ENCODE assay signal across 22 cellular contexts in genomic region chr13:43558942-43559341, GRCh38.
"Had no signal": no experiment of that assay in that cellular context is flagged by ENCODE, and none has a peak within 500 bp of the region (broad histone marks: within the 10 kb centered on the region; RNA-seq: fewer than 3 reads in every experiment).

No MANE protein-coding gene starts in this region.

- H3K4me1 Mint-ChIP-seq: activated CD4-positive, alpha-beta memory T cell treated with anti-CD3 and anti-CD28 coated beads, Interleukin-2, amount 10 ng/mL, durations not matched to agents 7 days and 5 days; activated CD4-positive, alpha-beta T cell treated with anti-CD3 and anti-CD28 coated beads, Interleukin-2, amount 10 ng/mL, durations not matched to agents 24 days and 14 days; activated CD8-positive, alpha-beta memory T cell treated with anti-CD3 and anti-CD28 coated beads, Interleukin-2, amount 10 ng/mL, durations not matched to agents 7 days and 5 days; activated naive CD8-positive, alpha-beta T cell treated with anti-CD3 and anti-CD28 coated beads, Interleukin-2, amount 50 U/mL, for 24 hours; naive thymus-derived CD4-positive, alpha-beta T cell had no signal

- H3K27ac Mint-ChIP-seq: activated CD4-positive, alpha-beta memory T cell treated with anti-CD3 and anti-CD28 coated beads, Interleukin-2, amount 10 ng/mL, durations not matched to agents 7 days and 5 days; activated CD4-positive, alpha-beta T cell treated with anti-CD3 and anti-CD28 coated beads, Interleukin-2, amount 10 ng/mL, durations not matched to agents 24 days and 14 days; activated CD8-positive, alpha-beta memory T cell treated with anti-CD3 and anti-CD28 coated beads, Interleukin-2, amount 10 ng/mL, durations not matched to agents 7 days and 5 days; activated naive CD8-positive, alpha-beta T cell treated with anti-CD3 and anti-CD28 coated beads, Interleukin-2, amount 50 U/mL, for 24 hours; effector memory CD8-positive, alpha-beta T cell; naive thymus-derived CD4-positive, alpha-beta T cell had no signal

- H3K4me3 Mint-ChIP-seq: activated CD4-positive, alpha-beta memory T cell treated with anti-CD3 and anti-CD28 coated beads, Interleukin-2, amount 10 ng/mL, durations not matched to agents 7 days and 5 days; activated CD4-positive, alpha-beta T cell treated with anti-CD3 and anti-CD28 coated beads, Interleukin-2, amount 10 ng/mL, durations not matched to agents 24 days and 14 days; activated CD8-positive, alpha-beta memory T cell treated with anti-CD3 and anti-CD28 coated beads, Interleukin-2, amount 10 ng/mL, durations not matched to agents 7 days and 5 days; activated naive CD8-positive, alpha-beta T cell treated with anti-CD3 and anti-CD28 coated beads, Interleukin-2, amount 50 U/mL, for 24 hours; brain; effector memory CD8-positive, alpha-beta T cell; naive thymus-derived CD4-positive, alpha-beta T cell had no signal

- H3K27me3 Mint-ChIP-seq: activated naive CD8-positive, alpha-beta T cell treated with anti-CD3 and anti-CD28 coated beads, Interleukin-2, amount 50 U/mL, for 24 hours; brain had no signal

- FAIRE-seq: endothelial cell of umbilical vein had no signal

- H3K27me3 ChIP-seq: foreskin keratinocyte, hepatocyte, spleen, tibial artery had no signal

- H3K9me3 Mint-ChIP-seq: activated CD4-positive, alpha-beta memory T cell treated with anti-CD3 and anti-CD28 coated beads, Interleukin-2, amount 10 ng/mL, durations not matched to agents 7 days and 5 days; activated CD4-positive, alpha-beta T cell treated with anti-CD3 and anti-CD28 coated beads, Interleukin-2, amount 10 ng/mL, durations not matched to agents 24 days and 14 days; activated naive CD8-positive, alpha-beta T cell treated with anti-CD3 and anti-CD28 coated beads, Interleukin-2, amount 50 U/mL, for 24 hours; brain; effector memory CD8-positive, alpha-beta T cell had no signal

- H3K9me3 ChIP-seq: mucosa of descending colon, spleen, tibial artery had no signal

- H3K4me1 ChIP-seq: foreskin keratinocyte, spleen had no signal

- H3K36me3 ChIP-seq: spleen, tibial artery had no signal

- DNase-seq: activated CD4-positive, alpha-beta memory T cell treated with anti-CD3 and anti-CD28 coated beads, Interleukin-2, amount 10 ng/mL, durations not matched to agents 7 days and 5 days; activated CD4-positive, alpha-beta T cell treated with anti-CD3 and anti-CD28 coated beads, Interleukin-2, amount 10 ng/mL, durations not matched to agents 24 days and 14 days; activated CD8-positive, alpha-beta memory T cell treated with anti-CD3 and anti-CD28 coated beads, Interleukin-2, amount 10 ng/mL, durations not matched to agents 7 days and 5 days; activated effector memory CD4-positive, alpha-beta T cell treated with anti-CD3 and anti-CD28 coated beads, Interleukin-2, amount 50 U/mL, for 16 hours; activated naive CD4-positive, alpha-beta T cell treated with anti-CD3 and anti-CD28 coated beads, Interleukin-2, amount 50 U/mL, for 16 hours; activated naive CD8-positive, alpha-beta T cell treated with anti-CD3 and anti-CD28 coated beads, Interleukin-2, amount 50 U/mL, for 24 hours; activated T-cell treated with anti-CD3 and anti-CD28 coated beads for 4 hours; central memory CD4-positive, alpha-beta T cell; dermis blood vessel endothelial cell; effector memory CD8-positive, alpha-beta T cell; foreskin keratinocyte; kidney glomerular epithelial cell; mesenchymal stem cell; mucosa of descending colon; naive thymus-derived CD4-positive, alpha-beta T cell; spleen; stimulated activated CD4-positive, alpha-beta T cell treated with anti-CD3 and anti-CD28 coated beads, Interleukin-4, amount 100 ng/mL, for 4 hours; stimulated activated naive CD8-positive, alpha-beta T cell treated with anti-CD3 and anti-CD28 coated beads, Interleukin-15, Interleukin-2, amounts not matched to agents 100 U/mL and 50 U/mL, for 24 hours; tibial artery had no signal

- H3K4me3 ChIP-seq: hepatocyte, mucosa of descending colon, spleen, tibial artery had no signal

- H3K27ac ChIP-seq: foreskin keratinocyte, hepatocyte, spleen, tibial artery had no signal

- H3K36me3 Mint-ChIP-seq: activated CD8-positive, alpha-beta memory T cell treated with anti-CD3 and anti-CD28 coated beads, Interleukin-2, amount 10 ng/mL, durations not matched to agents 7 days and 5 days; brain; naive thymus-derived CD4-positive, alpha-beta T cell had no signal
